In the genomic region with DNA sequence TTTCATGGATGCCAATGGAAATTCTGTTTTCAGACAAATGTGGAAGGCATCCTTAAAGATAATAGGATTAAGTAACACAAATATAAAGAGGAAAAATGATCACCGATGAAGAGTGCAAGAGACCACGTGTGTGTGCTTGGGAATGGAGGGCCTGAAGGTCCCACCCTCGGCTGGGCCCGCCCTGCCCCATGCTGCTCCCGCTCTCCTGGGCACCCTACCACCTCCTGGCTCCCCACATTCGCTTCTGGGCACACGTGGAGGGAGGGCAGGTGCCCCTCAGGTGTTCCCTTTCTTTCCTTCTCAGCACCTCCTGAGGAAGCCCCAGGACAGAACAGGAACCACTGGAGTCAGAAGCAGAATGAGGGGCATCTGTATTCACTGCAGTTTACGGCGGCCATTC, we compare ENCODE assay signal across 13 cellular contexts.
A peak's percentile ranks its signal among the peaks of the same experiment; 100 is the strongest.
DNase-seq lines count a peak whose midpoint lies in the region; ATAC-seq and TF ChIP-seq lines count a peak whose summit lies in the region.
"Had no signal": no experiment of that assay in that cellular context is flagged by ENCODE, and none has a peak within 500 bp of the region (broad histone marks: within the 10 kb centered on the region; RNA-seq: fewer than 3 reads in every experiment).

No MANE protein-coding gene starts in this region.

- no peaks in the 10 kb centered on the region for H3K9me3 Mint-ChIP-seq in endodermal cell
- no peaks in the 10 kb centered on the region for H3K9me3 Mint-ChIP-seq in activated naive CD8-positive, alpha-beta T cell treated with anti-CD3 and anti-CD28 coated beads, Interleukin-2, amount 50 U/mL, for 24 hours

- TF ChIP-seq CTCF in endodermal cell (conservative IDR thresholded peaks at IDR 0.05) (no peak), breast epithelium (IDR thresholded peaks at IDR 0.05) (no peak)

- H3K27me3 ChIP-seq in endodermal cell (ENCODE audit: control insufficient read depth, insufficient read depth, low read length, poor library complexity, severe bottlenecking) (no peaks in the 10 kb centered on the region), breast epithelium (peaks cover 0 to 75% of the 10 kb centered on the region in 2 donors)

- peaks cover 3% of the 10 kb centered on the region for H3K4me1 Mint-ChIP-seq in endodermal cell
- no peaks in the 10 kb centered on the region for H3K4me1 Mint-ChIP-seq in activated naive CD8-positive, alpha-beta T cell treated with anti-CD3 and anti-CD28 coated beads, Interleukin-2, amount 50 U/mL, for 24 hours
- H3K4me1 Mint-ChIP-seq: CD4-positive, CD25-positive, alpha-beta regulatory T cell had no signal

- no peak overlapping the region for H3K4me3 Mint-ChIP-seq in endodermal cell
- H3K4me3 Mint-ChIP-seq in activated naive CD8-positive, alpha-beta T cell treated with anti-CD3 and anti-CD28 coated beads, Interleukin-2, amount 50 U/mL, for 24 hours: no peak overlapping the region
- H3K4me3 Mint-ChIP-seq: CD4-positive, CD25-positive, alpha-beta regulatory T cell had no signal

- H3K4me1 ChIP-seq in endodermal cell (ENCODE audit: control insufficient read depth, insufficient read depth, low read length) (no peaks in the 10 kb centered on the region), breast epithelium (no peaks in the 10 kb centered on the region)
- H3K4me1 ChIP-seq: BLaER1 treated with 17β-estradiol and CSF1 and Interleukin-3, amounts not matched to agents 10 nM and 100 nM had no signal

- peak; percentile 2 for DNase-seq in activated effector memory CD4-positive, alpha-beta T cell treated with anti-CD3 and anti-CD28 coated beads, Interleukin-2, amount 50 U/mL, for 16 hours
- no peak for DNase-seq in activated effector memory CD4-positive, alpha-beta T cell treated with Interleukin-2 at 50 U/mL for 16 hours
- DNase-seq in endodermal cell (peak; percentile 13), posterior vena cava (ENCODE audit: low spot score) (peak; percentile 34), breast epithelium (ENCODE audit: low spot score in 2 of 2) (no peak)
- DNase-seq in activated naive CD8-positive, alpha-beta T cell treated with anti-CD3 and anti-CD28 coated beads, Interleukin-2, amount 50 U/mL, for 24 hours: no peak
- DNase-seq: ACHN; Calu3; CD4-positive, CD25-positive, alpha-beta regulatory T cell; DMS 273 treated with DMSO at 0.1 percent for 48 hours had no signal

- TF ChIP-seq POLR2A in breast epithelium (IDR thresholded peaks at IDR 0.05): no peak

- no peak overlapping the region for H3K27ac ChIP-seq in endodermal cell (ENCODE audit: low read depth, low read length)
- H3K27ac ChIP-seq in breast epithelium: no peak overlapping the region
- H3K27ac ChIP-seq: BLaER1 treated with 17β-estradiol and CSF1 and Interleukin-3, amounts not matched to agents 10 nM and 100 nM had no signal

- H3K27ac Mint-ChIP-seq in endodermal cell: no peak overlapping the region
- no peak overlapping the region for H3K27ac Mint-ChIP-seq in activated naive CD8-positive, alpha-beta T cell treated with anti-CD3 and anti-CD28 coated beads, Interleukin-2, amount 50 U/mL, for 24 hours
- H3K27ac Mint-ChIP-seq: CD4-positive, CD25-positive, alpha-beta regulatory T cell had no signal

- H3K36me3 ChIP-seq in endodermal cell (ENCODE audit: control insufficient read depth, insufficient read depth, low read length) (no peaks in the 10 kb centered on the region), breast epithelium (no peaks in the 10 kb centered on the region)
- H3K36me3 ChIP-seq: BLaER1 treated with 17β-estradiol and CSF1 and Interleukin-3, amounts not matched to agents 10 nM and 100 nM had no signal

- no peak overlapping the region for H3K9ac ChIP-seq in endodermal cell (ENCODE audit: extremely low read depth, low read length, poor library complexity, severe bottlenecking)
- H3K9ac ChIP-seq: BLaER1 treated with 17β-estradiol and CSF1 and Interleukin-3, amounts not matched to agents 10 nM and 100 nM had no signal

- WGBS in endodermal cell (ENCODE audit: insufficient coverage in 1 of 2, insufficient read length in 1 of 2), 2 experiments: 65 to 88% methylated on average over 2 to 9 of the region's 9 CpGs

- H3K9me3 ChIP-seq in endodermal cell (ENCODE audit: control insufficient read depth, low read length) (peaks cover 56% of the 10 kb centered on the region), breast epithelium (no peaks in the 10 kb centered on the region)
- H3K9me3 ChIP-seq: BLaER1 treated with 17β-estradiol and CSF1 and Interleukin-3, amounts not matched to agents 10 nM and 100 nM had no signal

- intact Hi-C loops in posterior vena cava (cut with DNase I) (no loop called here), breast epithelium (cut with DNase I; ENCODE audit: low total_unique reads) (no loop called here)

- no peak for ATAC-seq in activated naive CD8-positive, alpha-beta T cell treated with anti-CD3 and anti-CD28 coated beads, Interleukin-2, amount 50 U/mL, for 24 hours
- no peak for ATAC-seq in HG03460 (IDR thresholded peaks at IDR 0.05; ENCODE audit: unreplicated experiment)
- ATAC-seq: HCT116 had no signal

- H3K27me3 Mint-ChIP-seq in endodermal cell (ENCODE audit: insufficient read depth): peaks cover 36% of the 10 kb centered on the region
- H3K27me3 Mint-ChIP-seq in activated naive CD8-positive, alpha-beta T cell treated with anti-CD3 and anti-CD28 coated beads, Interleukin-2, amount 50 U/mL, for 24 hours: peaks cover 31% of the 10 kb centered on the region

- H3K36me3 Mint-ChIP-seq in endodermal cell (ENCODE audit: low read depth): no peaks in the 10 kb centered on the region
- no peaks in the 10 kb centered on the region for H3K36me3 Mint-ChIP-seq in activated naive CD8-positive, alpha-beta T cell treated with anti-CD3 and anti-CD28 coated beads, Interleukin-2, amount 50 U/mL, for 24 hours (ENCODE audit: low read depth)
- H3K36me3 Mint-ChIP-seq: CD4-positive, CD25-positive, alpha-beta regulatory T cell had no signal

- H3K4me3 ChIP-seq in endodermal cell (ENCODE audit: low read length) (no peak overlapping the region), breast epithelium (no peak overlapping the region)
- H3K4me3 ChIP-seq: BLaER1 treated with 17β-estradiol and CSF1 and Interleukin-3, amounts not matched to agents 10 nM and 100 nM had no signal

Comparison
In these comparisons a context has a peak if more than half of its experiments do, and no peak if none do; other contexts are left out.
1. DNase-seq: peak in activated effector memory CD4-positive, alpha-beta T cell treated with anti-CD3 and anti-CD28 coated beads, Interleukin-2, amount 50 U/mL, for 16 hours (single experiment), endodermal cell (single experiment) and posterior vena cava (single experiment); none in activated effector memory CD4-positive, alpha-beta T cell treated with Interleukin-2 at 50 U/mL for 16 hours (single experiment), breast epithelium (0 of 2) and activated naive CD8-positive, alpha-beta T cell treated with anti-CD3 and anti-CD28 coated beads, Interleukin-2, amount 50 U/mL, for 24 hours (single experiment).